11 cellular contexts compared by ENCODE assay signal in genomic region chr13:30256713-30257432, GRCh38. TPM values are rescaled to one million over a fixed set of nuclear protein-coding genes. Genes with fewer than 3 reads are reported as not detected.
DNase-seq lines count a peak whose midpoint lies in the region; ATAC-seq and TF ChIP-seq lines count a peak whose summit lies in the region.
"Had no signal": no experiment of that assay in that cellular context is flagged by ENCODE, and none has a peak within 500 bp of the region (broad histone marks: within the 10 kb centered on the region; RNA-seq: fewer than 3 reads in every experiment).

No MANE protein-coding gene starts in this region.

- H3K27ac ChIP-seq in RWPE1 = peak overlapping the region; percentile 49

- H3K4me3 ChIP-seq in fibroblast of mammary gland (ENCODE audit: control insufficient read depth, low read depth, low read length) = no peak overlapping the region

- DNase-seq in GM10248 (ENCODE audit: extremely low spot score) = no peak
- DNase-seq in RWPE1 (ENCODE audit: low spot score) = no peak
- peak; percentile 20 for DNase-seq in fibroblast of mammary gland (ENCODE audit: low read depth)
- DNase-seq in renal cortical epithelial cell (ENCODE audit: low read depth) = peak; percentile 19
- no peak for DNase-seq in NCI-H1436 treated with DMSO at 0.1 percent for 48 hours (lab: John Stamatoyannopoulos, UW)
- DNase-seq in D341Med (ENCODE audit: low spot score) = no peak
- DNase-seq: activated CD4-positive, CD25-positive, alpha-beta regulatory T cell; effector CD4-positive, alpha-beta T cell; NCI-H187 treated with DMSO at 0.1 percent for 48 hours; RPMI8226 had no signal

- TF ChIP-seq CTCF in GM10248 (IDR thresholded peaks at IDR 0.05; ENCODE audit: control extremely low read depth, extremely low read depth, low read depth, missing control alignments) = peak; percentile 16
- no peak for TF ChIP-seq CTCF in RWPE1 (conservative IDR thresholded peaks at IDR 0.05; ENCODE audit: low read depth)
- peak; percentile 13 for TF ChIP-seq CTCF in fibroblast of mammary gland (conservative IDR thresholded peaks at IDR 0.05; ENCODE audit: control insufficient read depth, insufficient read depth, low read depth, low read length)

- no peak for ATAC-seq in HG03045 (IDR thresholded peaks at IDR 0.05; ENCODE audit: unreplicated experiment)

- CTCF ChIA-PET in GM10248 (lab: Yijun Ruan, JAX) = no interaction called here
- CTCF ChIA-PET in RWPE1 (lab: Yijun Ruan, JAX) = interaction anchor here (0.5 kb wide), 1 partner anchor 23 kb away, joined by 4 read pairs; no protein-coding TSS in a partner anchor

- POLR2A ChIA-PET in GM10248 (lab: Yijun Ruan, JAX) (no interaction called here), RWPE1 (lab: Yijun Ruan, JAX; ENCODE audit: low non-redundant PET) (no interaction called here)

RNA-seq across cellular contexts. Expression of gene KATNAL1, which starts 50.5 kb away (rescaled TPM):
- 21.5 and 36.3 TPM in 2 replicates for total RNA-seq in renal cortical epithelial cell

Comparison
In these comparisons a context has a peak if more than half of its experiments do, and no peak if none do; other contexts are left out.
1. DNase-seq: peak in fibroblast of mammary gland (single experiment) and renal cortical epithelial cell (single experiment); none in GM10248 (single experiment), RWPE1 (single experiment), NCI-H1436 treated with DMSO at 0.1 percent for 48 hours (single experiment) and D341Med (single experiment).